In the genomic region with DNA sequence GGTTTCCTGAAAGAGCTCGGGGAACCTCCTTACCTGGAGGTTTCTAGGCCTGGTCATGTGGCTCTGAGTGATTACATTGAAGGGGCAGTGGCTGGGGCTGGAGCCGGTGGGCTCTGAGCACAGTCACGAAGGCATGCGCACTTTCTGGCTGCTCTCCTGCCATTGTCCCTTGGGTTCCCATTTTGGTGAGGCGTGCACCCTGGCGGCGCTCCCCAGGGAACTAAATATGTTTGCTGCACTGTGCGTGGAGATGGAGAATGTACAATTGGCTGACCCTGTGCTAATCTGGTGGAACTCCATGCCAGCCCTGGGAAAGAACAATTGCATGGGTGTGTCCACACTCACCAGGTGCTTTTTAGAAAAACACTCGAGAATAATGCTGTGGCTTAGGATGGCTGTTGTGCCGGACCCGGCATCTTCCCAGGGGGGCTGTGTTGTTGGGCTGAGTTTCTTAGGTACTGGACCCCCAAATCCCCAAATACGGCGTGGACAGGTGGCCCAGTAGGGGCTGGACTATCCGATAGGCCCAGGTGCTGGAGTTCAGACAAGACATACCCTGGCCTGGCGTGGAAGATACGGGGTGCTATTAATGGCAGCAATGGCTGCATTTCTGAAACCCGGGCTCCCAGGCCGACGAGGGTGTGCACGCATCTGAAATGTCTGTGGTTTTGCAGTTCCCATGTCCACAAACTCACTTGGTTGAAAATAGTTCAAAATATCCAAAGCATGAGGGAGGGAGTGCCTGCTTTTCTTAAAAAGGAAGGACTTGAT, we compare ENCODE assay signal across 9 cellular contexts.
DNase-seq lines count a peak whose midpoint lies in the region; ATAC-seq and TF ChIP-seq lines count a peak whose summit lies in the region.
"Had no signal": no experiment of that assay in that cellular context is flagged by ENCODE, and none has a peak within 500 bp of the region (broad histone marks: within the 10 kb centered on the region; RNA-seq: fewer than 3 reads in every experiment).

No MANE protein-coding gene starts in this region.

- ATAC-seq in HG02981 (IDR thresholded peaks at IDR 0.05; ENCODE audit: unreplicated experiment), result no peak
- no peak for ATAC-seq in HG03108 (IDR thresholded peaks at IDR 0.05; ENCODE audit: unreplicated experiment)

- no peaks in the 10 kb centered on the region for H3K9me3 ChIP-seq in iPS-18a (ENCODE audit: control insufficient read depth, low read depth, low read length)
- no peaks in the 10 kb centered on the region for H3K9me3 ChIP-seq in stomach

- H3K4me1 ChIP-seq in iPS-18a (ENCODE audit: control insufficient read depth, low read depth, low read length) (peaks cover 42% of the 10 kb centered on the region), stomach (peaks cover 59 to 79% (median 71%) of the 10 kb centered on the region in 4 donors)

- TF ChIP-seq POLR2A in stomach (IDR thresholded peaks at IDR 0.05), result no peak

- H3K4me3 ChIP-seq in WI38 (ENCODE audit: low read depth, low read length) (peak overlapping the region; percentile 91; the same call in 1 of the 2 replicates), iPS-18a (ENCODE audit: low read length) (no peak overlapping the region), stomach (peak overlapping the region in 1 of 4 donors; percentile 76)

- H3K27me3 ChIP-seq in iPS-18a (ENCODE audit: control insufficient read depth, insufficient read depth, low read length), result no peaks in the 10 kb centered on the region
- no peaks in the 10 kb centered on the region for H3K27me3 ChIP-seq in stomach

- no peak for TF ChIP-seq EP300 in stomach (IDR thresholded peaks at IDR 0.05)

- peak; percentile 29 for DNase-seq in NCI-H2196 (lab: John Stamatoyannopoulos, UW; ENCODE audit: unreplicated experiment)
- no peak for DNase-seq in NCI-H2196 treated with DMSO at 0.1 percent for 48 hours (lab: John Stamatoyannopoulos, UW; ENCODE audit: unreplicated experiment)
- peak; percentile 73 for DNase-seq in stomach
- no peak for DNase-seq in activated CD4-positive, CD25-positive, alpha-beta regulatory T cell treated with anti-CD3 and anti-CD28 coated beads, Interleukin-2, amount 50 U/mL, for 72 hours
- DNase-seq: NCI-H1105 had no signal

- WGBS in stomach, 5 donors, result 25 to 40% (median 32%) methylated on average over 16 to 20 of the region's 20 CpGs

- intact Hi-C loops in stomach (cut with DNase I; ENCODE audit: low total_unique reads), result no loop called here

- H3K9ac ChIP-seq in iPS-18a (ENCODE audit: low read length), result peak overlapping the region; percentile 49

- TF ChIP-seq CTCF in WI38 (IDR thresholded peaks at IDR 0.05; ENCODE audit: low read depth, low read length), result no peak
- TF ChIP-seq CTCF in stomach (IDR thresholded peaks at IDR 0.05), result no peak

- H3K36me3 ChIP-seq in iPS-18a (ENCODE audit: control insufficient read depth, low read depth, low read length), result no peaks in the 10 kb centered on the region
- H3K36me3 ChIP-seq in stomach, result no peaks in the 10 kb centered on the region

- H3K27ac ChIP-seq in iPS-18a (ENCODE audit: low read length) (no peak overlapping the region), stomach (peak overlapping the region; percentile 93 to 98 (median 94))

Comparison
In these comparisons a context has a peak if more than half of its experiments do, and no peak if none do; other contexts are left out.
1. DNase-seq: peak in NCI-H2196 (single experiment) and stomach (single experiment); none in NCI-H2196 treated with DMSO at 0.1 percent for 48 hours (single experiment) and activated CD4-positive, CD25-positive, alpha-beta regulatory T cell treated with anti-CD3 and anti-CD28 coated beads, Interleukin-2, amount 50 U/mL, for 72 hours (single experiment).